In genomic region chr2:197986977-197987376, GRCh38 we compare ENCODE assay signal across 24 cellular contexts.
"Had no signal": no experiment of that assay in that cellular context is flagged by ENCODE, and none has a peak within 500 bp of the region (broad histone marks: within the 10 kb centered on the region; RNA-seq: fewer than 3 reads in every experiment).

No MANE protein-coding gene starts in this region.

- ATAC-seq: natural killer cell; right cardiac atrium; stimulated activated memory B cell treated with anti-CD40 and anti-IgM and Interleukin-4, amounts not matched to agents 10 μg/mL and 1 μg/mL and 100 μg/mL, for 72 hours; stimulated activated naive CD8-positive, alpha-beta T cell treated with anti-CD3 and anti-CD28 coated beads, Interleukin-15, amount 100 ng/mL, for 72 hours had no signal

- H3K4me3 ChIP-seq: left ventricle myocardium inferior, lung, neural progenitor cell, prostate gland, smooth muscle cell, tibial nerve, uterus had no signal

- DNase-seq: islet precursor cell; left ventricle myocardium inferior; mesendoderm; naive B cell; natural killer cell; nephron progenitor cell; occipital lobe; posterior cingulate gyrus; retina; right cardiac atrium; stimulated activated CD4-positive, alpha-beta T cell treated with anti-CD3 and anti-CD28 coated beads, Interleukin-1b, Interleukin-23, amount 100 ng/mL, for 48 hours; stimulated activated CD4-positive, alpha-beta T cell treated with anti-CD3 and anti-CD28 coated beads, Interleukin-2, amount 100 ng/mL, for 48 hours; stimulated activated CD4-positive, alpha-beta T cell treated with anti-CD3 and anti-CD28 coated beads, Interleukin-4, amount 100 ng/mL, for 4 hours; stimulated activated CD8-positive, alpha-beta memory T cell treated with anti-CD3 and anti-CD28 coated beads, Interleukin-4, amount 100 ng/mL, for 48 hours; stimulated activated naive CD4-positive, alpha-beta T cell treated with Interleukin-2 at 50 U/mL for 16 hours; stimulated activated naive CD8-positive, alpha-beta T cell treated with anti-CD3 and anti-CD28 coated beads, Interleukin-15, amount 100 ng/mL, for 72 hours; substantia nigra; uterus had no signal
